11 cellular contexts compared by ENCODE assay signal in genomic region chr2:199468561-199469513, GRCh38. TPM values are rescaled to one million over a fixed set of nuclear protein-coding genes. Genes with fewer than 3 reads are reported as not detected.
DNase-seq lines count a peak whose midpoint lies in the region; ATAC-seq and TF ChIP-seq lines count a peak whose summit lies in the region.
"Had no signal": no experiment of that assay in that cellular context is flagged by ENCODE, and none has a peak within 500 bp of the region (broad histone marks: within the 10 kb centered on the region; RNA-seq: fewer than 3 reads in every experiment).

No MANE protein-coding gene starts in this region.

- TF ChIP-seq CTCF in GM13976 (IDR thresholded peaks at IDR 0.05; ENCODE audit: borderline replicate concordance, control extremely low read depth, extremely low read depth, insufficient read depth, missing control alignments) (no peak), fibroblast of mammary gland (conservative IDR thresholded peaks at IDR 0.05; ENCODE audit: control insufficient read depth, insufficient read depth, low read depth, low read length) (peak; percentile 4), neural crest cell (conservative IDR thresholded peaks at IDR 0.05) (no peak)

- H3K36me3 Mint-ChIP-seq in T-helper 17 cell (ENCODE audit: low read depth) = peaks cover 2% of the 10 kb centered on the region
- no peaks in the 10 kb centered on the region for H3K36me3 Mint-ChIP-seq in neural crest cell (ENCODE audit: low read depth)

- in situ Hi-C loops in GM13976 (cut with MboI; ENCODE audit: low sequenced_read_pairs, unreplicated experiment) = no loop called here

- no peak for ATAC-seq in T-helper 17 cell
- ATAC-seq in HG03571 (IDR thresholded peaks at IDR 0.05; ENCODE audit: unreplicated experiment) = no peak
- ATAC-seq in GM21515 (IDR thresholded peaks at IDR 0.05; ENCODE audit: unreplicated experiment) = no peak
- ATAC-seq: HCT116 had no signal

- H3K9me3 Mint-ChIP-seq in neural crest cell = no peaks in the 10 kb centered on the region

- peaks cover 80% of the 10 kb centered on the region for H3K27me3 Mint-ChIP-seq in T-helper 17 cell
- peaks cover 97% of the 10 kb centered on the region for H3K27me3 Mint-ChIP-seq in neural crest cell (ENCODE audit: low read depth)

- H3K4me3 Mint-ChIP-seq in T-helper 17 cell (peak overlapping the region; percentile 73), neural crest cell (peak overlapping the region; percentile 56)

- H3K27ac Mint-ChIP-seq in T-helper 17 cell = no peak overlapping the region
- H3K27ac Mint-ChIP-seq in neural crest cell (ENCODE audit: unreplicated experiment) = no peak overlapping the region

- H3K4me3 ChIP-seq in fibroblast of mammary gland (ENCODE audit: control insufficient read depth, low read depth, low read length) = no peak overlapping the region

- peaks cover 14% of the 10 kb centered on the region for H3K4me1 Mint-ChIP-seq in T-helper 17 cell
- H3K4me1 Mint-ChIP-seq in neural crest cell = peaks cover 16% of the 10 kb centered on the region

- DNase-seq in GM13976 (ENCODE audit: low spot score) (peak; percentile 22), T-helper 17 cell (no peak), fibroblast of mammary gland (ENCODE audit: low read depth) (no peak), neural crest cell (ENCODE audit: low read depth, low spot score) (no peak), mesenteric fat pad (ENCODE audit: low spot score) (no peak), NCI-H2171 (lab: John Stamatoyannopoulos, UW) (no peak)
- DNase-seq: NCI-H1436 treated with DMSO at 0.1 percent for 48 hours, WERI-Rb-1 had no signal

- H3K9me3 ChIP-seq in T-helper 17 cell (ENCODE audit: control insufficient read depth, low read length, poor library complexity, severe bottlenecking) = no peaks in the 10 kb centered on the region

RNA-seq across cellular contexts. Expression of gene SATB2, which starts 11.1 kb away (rescaled TPM):
- total RNA-seq in T-helper 17 cell (under 1 TPM; 0.05 to 0.29 TPM), neural crest cell (9.2 and 10.1 TPM in 2 replicates), mesenteric fat pad (8.3 TPM)
